17 cellular contexts compared by ENCODE assay signal in the genomic region with DNA sequence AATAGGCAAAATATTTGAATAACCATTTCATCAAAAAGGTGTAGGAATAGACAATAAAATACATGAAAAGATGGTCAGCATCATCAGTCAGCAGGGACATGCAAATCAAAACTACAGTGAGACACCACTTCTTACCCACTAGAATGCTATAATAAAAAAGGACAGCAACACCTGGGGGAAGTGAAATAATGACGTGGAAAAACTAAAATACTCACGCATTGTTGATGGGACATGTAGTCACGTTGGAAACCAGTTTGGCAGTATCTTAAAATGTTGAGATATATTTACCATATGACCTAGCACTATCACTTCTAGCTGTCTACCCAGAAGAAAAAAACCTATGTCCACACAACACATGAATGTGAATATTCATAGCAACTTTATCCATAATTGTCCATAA. TPM values are rescaled to one million over a fixed set of nuclear protein-coding genes. Genes with fewer than 3 reads are reported as not detected.
"Had no signal": no experiment of that assay in that cellular context is flagged by ENCODE, and none has a peak within 500 bp of the region (broad histone marks: within the 10 kb centered on the region; RNA-seq: fewer than 3 reads in every experiment).

No MANE protein-coding gene starts in this region.

RNA-seq across cellular contexts. Expression of a gene that starts 53.4 kb away (rescaled TPM):
- total RNA-seq: activated B cell treated with CpG ODN at 0.5 μM for 24 hours; activated CD4-positive, alpha-beta memory T cell treated with anti-CD3 and anti-CD28 coated beads for 36 hours; activated CD4-positive, alpha-beta T cell treated with anti-CD3 and anti-CD28 coated beads, Interleukin-2, amount 10 ng/mL, durations not matched to agents 24 days and 14 days; activated CD8-positive, alpha-beta memory T cell treated with anti-CD3 and anti-CD28 coated beads for 36 hours; activated CD8-positive, alpha-beta T cell treated with anti-CD3 and anti-CD28 coated beads for 36 hours; activated naive CD4-positive, alpha-beta T cell treated with anti-CD3 and anti-CD28 coated beads for 36 hours; activated naive CD4-positive, alpha-beta T cell treated with anti-CD3 and anti-CD28 coated beads, Interleukin-2, amount 50 U/mL, for 72 hours; activated naive CD8-positive, alpha-beta T cell treated with anti-CD3 and anti-CD28 coated beads for 36 hours; activated T-cell treated with anti-CD3 and anti-CD28 coated beads, Interleukin-2, amount 50 U/mL, for 4 hours; activated T-cell treated with anti-CD3 and anti-CD28 coated beads, Interleukin-2, amount 50 U/mL, for 72 hours; activated T-helper 1 cell treated with anti-CD3 and anti-CD28 coated beads, Interleukin-12 subunit alpha, Interleukin-12 subunit beta, Interleukin-2, Interleukin-4 antibody, amounts not matched to agents 30 ng/mL and 10 ng/mL and 1 ng/mL, durations not matched to agents 14 hours and 24 hours and 36 hours; activated T-helper 17 cell treated with anti-CD3 and anti-CD28 coated beads, Interleukin-2, amount 50 U/mL, for 72 hours; aorta; body of pancreas; breast epithelium; cardiac septum; cerebellum had no signal
- polyA plus RNA-seq: aorta had no signal
